10 cellular contexts compared by ENCODE assay signal in genomic region chr3:52537726-52538421, GRCh38. TPM values are rescaled to one million over a fixed set of nuclear protein-coding genes. Genes with fewer than 3 reads are reported as not detected.
DNase-seq lines count a peak whose midpoint lies in the region; ATAC-seq, FAIRE-seq and TF ChIP-seq lines count a peak whose summit lies in the region.
"Had no signal": no experiment of that assay in that cellular context is flagged by ENCODE, and none has a peak within 500 bp of the region (broad histone marks: within the 10 kb centered on the region; RNA-seq: fewer than 3 reads in every experiment).

No MANE protein-coding gene starts in this region.

- H3K36me3 ChIP-seq in bronchial epithelial cell (ENCODE audit: control insufficient read depth, insufficient read depth, low read length) (peaks cover 5% of the 10 kb centered on the region), muscle layer of duodenum (ENCODE audit: control insufficient read depth in 1 of 2, insufficient read depth in 2 of 2, low read length in 2 of 2) (peaks cover 4 to 9% of the 10 kb centered on the region in 2 donors)

- H3K9me3 ChIP-seq in AG04450 (ENCODE audit: control insufficient read depth, insufficient read depth, low read length): no peaks in the 10 kb centered on the region; the same call in 1 of the 2 replicates
- H3K9me3 ChIP-seq in muscle layer of duodenum (ENCODE audit: control insufficient read depth in 1 of 2, low read length in 2 of 2): no peaks in the 10 kb centered on the region

- H3K4me3 ChIP-seq in AG04450 (ENCODE audit: low read depth, low read length) (peak overlapping the region; percentile 94), bronchial epithelial cell (ENCODE audit: low read depth, low read length) (peak overlapping the region; percentile 89), muscle layer of duodenum (ENCODE audit: low read depth in 1 of 2, low read length in 2 of 2) (peak overlapping the region; percentile 75 to 81)
- peak overlapping the region; percentile 95 for H3K4me3 ChIP-seq in Jurkat, Clone E6-1 (ENCODE audit: low read length)

- POLR2A ChIA-PET in AG04450 (lab: Yijun Ruan, JAX): no interaction called here

- DNase-seq in AG04450 (ENCODE audit: low read depth, low spot score) (no peak), bronchial epithelial cell (ENCODE audit: low read depth) (no peak), HuH-7.5 (ENCODE audit: low spot score) (no peak), NCI-H2227 (lab: John Stamatoyannopoulos, UW; ENCODE audit: unreplicated experiment) (no peak)
- DNase-seq in Jurkat, Clone E6-1 (ENCODE audit: low read depth, low spot score): no peak
- DNase-seq: SHP77 treated with DMSO at 0.1 percent for 48 hours had no signal

- no peak for FAIRE-seq in bronchial epithelial cell (lab: Jason Lieb, UNC)
- FAIRE-seq: islet of Langerhans had no signal

- peak overlapping the region; percentile 84 for H3K27ac ChIP-seq in AG04450 (ENCODE audit: low read depth, low read length)
- peak overlapping the region; percentile 82 for H3K27ac ChIP-seq in muscle layer of duodenum (ENCODE audit: low read length)

- peaks cover 8 to 25% of the 10 kb centered on the region in 2 donors for H3K4me1 ChIP-seq in muscle layer of duodenum (ENCODE audit: control insufficient read depth in 1 of 2, insufficient read depth in 2 of 2, low read length in 2 of 2)

- TF ChIP-seq CTCF in AG04450 (IDR thresholded peaks at IDR 0.05; ENCODE audit: low read depth, low read length) (no peak), bronchial epithelial cell (IDR thresholded peaks at IDR 0.05; ENCODE audit: insufficient read depth, low read length, severe bottlenecking) (no peak)

- ATAC-seq in GM21723 (IDR thresholded peaks at IDR 0.05; ENCODE audit: unreplicated experiment) (no peak), HG03095 (IDR thresholded peaks at IDR 0.05; ENCODE audit: unreplicated experiment) (no peak)

- H3K27me3 ChIP-seq in AG04450 (ENCODE audit: control insufficient read depth, insufficient read depth, low read length) (no peaks in the 10 kb centered on the region), bronchial epithelial cell (ENCODE audit: control insufficient read depth, insufficient read depth, low read length) (no peaks in the 10 kb centered on the region), muscle layer of duodenum (ENCODE audit: low read depth, low read length) (no peaks in the 10 kb centered on the region)

- CTCF ChIA-PET in AG04450 (lab: Charles Lee): no interaction called here

RNA-seq across cellular contexts. Expression of gene UQCC5, which starts 1.5 kb away (rescaled TPM):
- 8.7 and 9.5 TPM in 2 replicates for polyA plus RNA-seq in AG04450 (2011; rRNA removed)
- polyA minus RNA-seq in AG04450 (2011; rRNA and poly(A)+ RNA removed): 3.9 and 6.4 TPM in 2 replicates
- polyA plus RNA-seq in Jurkat, Clone E6-1 (2012; ENCODE audit: insufficient read depth, insufficient read length): 30.6 TPM
- 0.79 and 5.6 TPM in 2 replicates for total RNA-seq in bronchial epithelial cell

RNA-seq across cellular contexts. Expression of gene NT5DC2, which starts 4.2 kb away (rescaled TPM):
- polyA plus RNA-seq in AG04450 (2011; rRNA removed): 97.9 and 154 TPM in 2 replicates
- 130 and 174 TPM in 2 replicates for polyA minus RNA-seq in AG04450 (2011; rRNA and poly(A)+ RNA removed)
- 215 TPM for polyA plus RNA-seq in Jurkat, Clone E6-1 (2012; ENCODE audit: insufficient read depth, insufficient read length)
- 29.7 and 35.5 TPM in 2 replicates for total RNA-seq in bronchial epithelial cell

RNA-seq across cellular contexts. Expression of gene STAB1, which starts 42.7 kb away (rescaled TPM):
- 0.02 TPM in 1 of 2 replicates, not detected in the other for polyA plus RNA-seq in AG04450 (2011; rRNA removed)
- 0.09 TPM in 1 of 2 replicates, not detected in the other for polyA minus RNA-seq in AG04450 (2011; rRNA and poly(A)+ RNA removed)
- polyA plus RNA-seq in Jurkat, Clone E6-1 (2012; ENCODE audit: insufficient read depth, insufficient read length): not detected
- total RNA-seq in bronchial epithelial cell: under 0.01 and 0.13 TPM in 2 replicates
